In the genomic region with DNA sequence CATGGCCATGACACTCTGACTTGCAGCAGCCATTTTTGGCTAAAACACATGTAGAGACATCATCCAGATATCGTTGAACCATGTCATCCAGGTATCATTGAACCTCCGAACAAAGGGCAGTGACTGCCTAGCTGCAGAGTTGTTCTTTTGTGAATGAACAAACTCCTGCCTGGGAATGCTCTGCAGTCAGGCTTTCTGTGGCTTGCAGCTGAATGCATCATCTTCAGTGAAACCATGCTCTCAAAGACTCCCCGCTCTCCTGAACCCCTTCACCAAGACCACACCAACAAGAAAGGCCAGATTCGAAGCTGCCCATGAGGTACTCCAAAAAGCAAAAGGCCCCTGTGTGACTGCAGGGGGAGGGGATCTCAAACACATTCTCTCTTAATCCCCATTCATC, we compare ENCODE assay signal across 8 cellular contexts.
"Had no signal": no experiment of that assay in that cellular context is flagged by ENCODE, and none has a peak within 500 bp of the region (broad histone marks: within the 10 kb centered on the region; RNA-seq: fewer than 3 reads in every experiment).

No MANE protein-coding gene starts in this region.

- DNase-seq: GM23248, GOT3, H7, HFFc6, KBM-7 had no signal

- H2AFZ ChIP-seq: GM23248 had no signal

- H3K27ac ChIP-seq: GM23248 had no signal

- H3K4me1 Mint-ChIP-seq: IgD-negative memory B cell had no signal

- H3K9me3 ChIP-seq: HAP-1 had no signal

- H3K36me3 ChIP-seq: HAP-1 had no signal

- H3K9me3 Mint-ChIP-seq: HFFc6 had no signal

- H3K4me3 Mint-ChIP-seq: HFFc6, IgD-negative memory B cell had no signal

- H3K9ac ChIP-seq: GM23248 had no signal

- H3K4me3 ChIP-seq: GM23248, HAP-1 had no signal

- H3K4me1 ChIP-seq: HAP-1 had no signal

- ATAC-seq: HCT116 had no signal

- H3K27ac Mint-ChIP-seq: HFFc6, IgD-negative memory B cell had no signal
